In the genomic region with DNA sequence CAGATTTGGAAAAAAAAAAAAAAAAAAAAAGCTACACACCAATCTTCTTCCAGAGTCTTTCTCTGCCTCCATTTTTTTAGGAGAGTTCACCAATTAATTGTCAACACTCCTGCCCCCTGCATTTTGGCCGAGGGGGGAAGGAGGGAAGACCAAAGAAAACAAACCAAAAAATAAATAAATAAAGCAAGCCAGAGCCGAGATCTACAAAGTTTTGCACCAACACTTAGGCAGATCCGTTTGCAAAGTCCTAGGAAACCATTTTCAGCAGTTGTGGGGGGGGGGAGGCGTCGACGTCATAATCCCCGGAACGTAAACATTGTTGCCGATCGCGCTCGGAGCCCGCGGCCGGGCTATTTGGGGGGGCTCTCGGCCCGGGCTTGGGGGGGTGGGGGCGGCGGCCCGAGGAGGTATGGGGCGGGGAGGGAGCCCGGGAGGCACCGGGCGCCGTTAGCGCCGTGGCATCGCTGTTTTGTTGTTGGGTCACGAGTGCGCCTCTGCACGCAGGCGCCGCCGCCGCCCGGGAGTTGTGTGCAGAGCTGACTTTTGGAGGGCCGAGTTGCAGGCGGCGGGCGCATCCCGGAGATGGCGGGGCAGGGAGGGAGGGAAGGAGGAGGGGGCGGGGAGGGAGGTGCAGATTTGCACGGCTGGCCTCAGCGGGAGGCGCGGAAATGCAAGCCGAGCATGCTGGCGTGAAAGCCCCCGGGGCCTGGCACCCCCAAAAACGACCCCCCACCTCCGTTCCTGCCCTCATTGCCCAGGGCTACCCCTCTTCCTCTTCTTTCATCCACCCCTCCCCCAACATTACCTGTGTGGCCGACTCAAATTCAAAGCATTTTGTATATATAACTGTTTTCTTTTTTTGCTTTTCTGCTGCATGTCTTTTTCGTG, we compare ENCODE assay signal across 8 cellular contexts. TPM values are rescaled to one million over a fixed set of nuclear protein-coding genes. Genes with fewer than 3 reads are reported as not detected.
DNase-seq lines count a peak whose midpoint lies in the region; ATAC-seq and TF ChIP-seq lines count a peak whose summit lies in the region.

No MANE protein-coding gene starts in this region.

- peak overlapping the region; percentile 15 for H3K27ac ChIP-seq in ACC112 (ENCODE audit: low read depth, low read length)

- H3K36me3 ChIP-seq in ACC112 (ENCODE audit: insufficient read depth, low read length), result peaks cover 3% of the 10 kb centered on the region; the same call in 1 of the 2 replicates
- H3K36me3 ChIP-seq in kidney epithelial cell (ENCODE audit: control insufficient read depth, insufficient read depth, low read length), result no peaks in the 10 kb centered on the region

- peak overlapping the region; percentile 65 for H2AFZ ChIP-seq in ACC112 (ENCODE audit: low read length, unreplicated experiment)

- H3K27me3 ChIP-seq in ACC112 (ENCODE audit: insufficient read depth, low read length) (no peaks in the 10 kb centered on the region), kidney epithelial cell (ENCODE audit: control insufficient read depth, insufficient read depth, low read length) (no peaks in the 10 kb centered on the region)

- no peak for TF ChIP-seq CTCF in kidney epithelial cell (IDR thresholded peaks at IDR 0.05; ENCODE audit: insufficient read depth, low read length, poor library complexity, severe bottlenecking)

- peaks cover 37% of the 10 kb centered on the region for H3K4me1 ChIP-seq in ACC112 (ENCODE audit: control insufficient read depth, insufficient read depth, low read length, unreplicated experiment)

- H3K79me2 ChIP-seq in ACC112 (ENCODE audit: control insufficient read depth, insufficient read depth, low read length, unreplicated experiment), result peaks cover 3% of the 10 kb centered on the region

- peak; percentile 53 to 61 for ATAC-seq in activated CD4-positive, CD25-positive, alpha-beta regulatory T cell treated with anti-CD3 and anti-CD28 coated beads, Interleukin-2, amount 50 U/mL, for 24 hours

- peak overlapping the region; percentile 80 for H3K4me3 ChIP-seq in ACC112 (ENCODE audit: low read depth, low read length)
- H3K4me3 ChIP-seq in kidney epithelial cell (ENCODE audit: low read depth, low read length), result peak overlapping the region; percentile 48

- DNase-seq in GM19238 (ENCODE audit: insufficient read length, low spot score), result peak; percentile 45
- DNase-seq in NCI-H2196 treated with DMSO at 0.1 percent for 48 hours (lab: John Stamatoyannopoulos, UW; ENCODE audit: unreplicated experiment), result peak; percentile 38
- peak; percentile 72 for DNase-seq in cerebellar cortex (ENCODE audit: low spot score)
- no peak for DNase-seq in kidney epithelial cell (ENCODE audit: low read depth)
- peak; percentile 56 to 61 for DNase-seq in stimulated activated CD4-positive, alpha-beta T cell treated with anti-CD3 and anti-CD28 coated beads, Interleukin-15, amount 100 ng/mL, for 48 hours (ENCODE audit: low read depth in 2 of 2)
- no peak for DNase-seq in GM19240 (ENCODE audit: insufficient read length, low spot score)

RNA-seq across cellular contexts. Expression of a gene that starts 0.6 kb away (rescaled TPM):
- 31.4 and 34.7 TPM in 2 replicates for total RNA-seq in kidney epithelial cell

RNA-seq across cellular contexts. Expression of a gene that starts 46.1 kb away (rescaled TPM):
- 11.9 and 18.4 TPM in 2 replicates for total RNA-seq in kidney epithelial cell

Comparison
In these comparisons a context has a peak if more than half of its experiments do, and no peak if none do; other contexts are left out.
1. DNase-seq: peak in GM19238 (single experiment), NCI-H2196 treated with DMSO at 0.1 percent for 48 hours (single experiment), cerebellar cortex (single experiment) and stimulated activated CD4-positive, alpha-beta T cell treated with anti-CD3 and anti-CD28 coated beads, Interleukin-15, amount 100 ng/mL, for 48 hours (2 of 2); none in kidney epithelial cell (single experiment) and GM19240 (single experiment).